ENCODE assay signal across 9 cellular contexts in the genomic region with DNA sequence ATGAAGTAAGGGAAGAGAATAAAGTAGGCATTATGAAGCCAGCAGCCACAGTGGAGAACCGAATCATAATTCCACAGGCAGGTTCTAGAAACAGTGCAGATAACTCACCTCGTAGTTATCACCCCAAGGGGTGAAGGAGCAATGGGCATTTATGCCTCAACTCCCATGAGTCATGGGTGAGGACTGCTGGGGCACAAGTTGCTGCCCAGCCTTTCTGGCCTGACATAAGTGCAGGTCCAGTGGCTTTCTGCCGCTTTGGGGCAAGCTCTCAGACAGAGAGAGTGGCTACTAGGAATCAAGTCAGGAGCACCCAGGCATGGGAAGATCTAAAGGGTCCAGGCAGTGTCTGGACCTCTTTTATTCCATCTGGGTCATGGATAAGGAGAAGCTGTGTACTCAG.
"Had no signal": no experiment of that assay in that cellular context is flagged by ENCODE, and none has a peak within 500 bp of the region (broad histone marks: within the 10 kb centered on the region; RNA-seq: fewer than 3 reads in every experiment).

No MANE protein-coding gene starts in this region.

- FAIRE-seq: HTR-8/SVneo, K562 had no signal

- H3K9me3 ChIP-seq: HAP-1 had no signal

- ATAC-seq: GM23338, HCT116, K562 had no signal

- H3K27ac Mint-ChIP-seq: GM23338, HFFc6 had no signal

- H3K4me1 ChIP-seq: HAP-1 had no signal

- H2AFZ ChIP-seq: GM23338 had no signal

- H3K4me3 Mint-ChIP-seq: GM23338, HFFc6 had no signal

- H3K4me3 ChIP-seq: GM23338, HAP-1, K562 had no signal

- H3K4me2 ChIP-seq: GM23338 had no signal

- DNase-seq: H7, HFFc6, IMR-90, KG1 had no signal

- H3K36me3 ChIP-seq: HAP-1 had no signal
